Comparison of ENCODE assay signal across 6 cellular contexts in the genomic region with DNA sequence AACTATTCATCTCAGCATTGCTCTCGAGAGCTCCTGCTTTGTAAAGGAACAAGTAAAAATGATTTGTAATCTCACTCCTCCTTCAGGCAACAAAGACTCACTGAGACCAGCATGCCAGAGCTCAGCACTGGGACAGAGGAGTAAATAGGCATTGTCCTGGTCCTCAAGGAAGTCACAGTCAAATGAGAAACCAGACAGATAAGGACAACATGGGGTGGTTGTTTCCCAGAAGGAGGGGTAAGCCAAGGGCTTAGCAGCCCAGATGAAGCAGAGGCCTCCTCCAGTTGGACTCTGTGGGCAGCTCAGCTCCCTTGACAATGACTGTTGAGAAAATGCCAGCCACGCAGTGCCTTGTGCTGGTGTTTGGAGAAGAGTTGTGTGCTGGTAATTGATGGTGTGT.
"Had no signal": no experiment of that assay in that cellular context is flagged by ENCODE, and none has a peak within 500 bp of the region (broad histone marks: within the 10 kb centered on the region; RNA-seq: fewer than 3 reads in every experiment).

No MANE protein-coding gene starts in this region.

- DNase-seq: GM23248, GOT3, H7, HFFc6, KBM-7 had no signal

- H3K36me3 ChIP-seq: HAP-1 had no signal

- H3K27ac ChIP-seq: GM23248 had no signal

- H3K4me3 ChIP-seq: GM23248, HAP-1 had no signal

- H3K4me1 ChIP-seq: HAP-1 had no signal

- H3K9ac ChIP-seq: GM23248 had no signal
